Comparison of ENCODE assay signal across 7 cellular contexts in genomic region chr1:204408602-204409001, GRCh38. TPM values are rescaled to one million over a fixed set of nuclear protein-coding genes. Genes with fewer than 3 reads are reported as not detected.
DNase-seq lines count a peak whose midpoint lies in the region; ATAC-seq lines count a peak whose summit lies in the region.

No MANE protein-coding gene starts in this region.

- H3K27me3 Mint-ChIP-seq in stimulated activated naive B cell treated with anti-CD40 and anti-IgM and Interleukin-4, amounts not matched to agents 10 μg/mL and 1 μg/mL and 100 μg/mL, for 72 hours = no peaks in the 10 kb centered on the region

- H3K4me3 ChIP-seq in HUES48 (ENCODE audit: low read depth, low read length) (peak overlapping the region; percentile 95), iPS-20b (ENCODE audit: low read length) (peak overlapping the region; percentile 92)

- no peak for ATAC-seq in activated naive CD4-positive, alpha-beta T cell treated with anti-CD3 and anti-CD28 coated beads, Interleukin-2, amount 50 U/mL, for 72 hours
- no peak for ATAC-seq in stimulated activated naive B cell treated with anti-CD40 and anti-IgM and Interleukin-4, amounts not matched to agents 10 μg/mL and 1 μg/mL and 100 μg/mL, for 72 hours (replicated peaks)
- no peak for ATAC-seq in GM21447 (IDR thresholded peaks at IDR 0.05; ENCODE audit: unreplicated experiment)

- H3K9ac ChIP-seq in HUES48 (ENCODE audit: low read depth, low read length) (peak overlapping the region; percentile 50; the same call in 1 of the 2 replicates), iPS-20b (ENCODE audit: low read depth, low read length) (peak overlapping the region; percentile 96; the same call in 1 of the 2 replicates)

- H3K27ac Mint-ChIP-seq in activated naive CD4-positive, alpha-beta T cell treated with anti-CD3 and anti-CD28 coated beads, Interleukin-2, amount 50 U/mL, for 72 hours = peak overlapping the region; percentile 66 to 98
- peak overlapping the region; percentile 42 for H3K27ac Mint-ChIP-seq in stimulated activated naive B cell treated with anti-CD40 and anti-IgM and Interleukin-4, amounts not matched to agents 10 μg/mL and 1 μg/mL and 100 μg/mL, for 72 hours

- no peak overlapping the region for H3K27ac ChIP-seq in HUES48 (ENCODE audit: low read depth, low read length)
- no peak overlapping the region for H3K27ac ChIP-seq in iPS-20b (ENCODE audit: low read length)

- H3K36me3 ChIP-seq in HUES48 (ENCODE audit: control insufficient read depth, insufficient read depth, low read length) (peaks cover 38% of the 10 kb centered on the region), iPS-20b (ENCODE audit: insufficient read depth, low read depth, low read length) (peaks cover 43% of the 10 kb centered on the region)

- H3K4me1 ChIP-seq in HUES48 (ENCODE audit: control insufficient read depth, insufficient read depth, low read length) = peaks cover 4% of the 10 kb centered on the region; the same call in 1 of the 2 replicates
- peaks cover 2% of the 10 kb centered on the region; the same call in 1 of the 2 replicates for H3K4me1 ChIP-seq in iPS-20b (ENCODE audit: insufficient read depth, low read length)

- H3K36me3 Mint-ChIP-seq in activated naive CD4-positive, alpha-beta T cell treated with anti-CD3 and anti-CD28 coated beads, Interleukin-2, amount 50 U/mL, for 72 hours = peaks cover 43 to 65% of the 10 kb centered on the region in 2 donors
- H3K36me3 Mint-ChIP-seq in stimulated activated naive B cell treated with anti-CD40 and anti-IgM and Interleukin-4, amounts not matched to agents 10 μg/mL and 1 μg/mL and 100 μg/mL, for 72 hours = peaks cover 19 to 40% of the 10 kb centered on the region in 2 donors

- H3K9me3 ChIP-seq in HUES48 (ENCODE audit: control insufficient read depth, insufficient read depth, low read length) (no peaks in the 10 kb centered on the region), iPS-20b (ENCODE audit: insufficient read depth, low read depth, low read length) (no peaks in the 10 kb centered on the region)

- H3K27me3 ChIP-seq in HUES48 (ENCODE audit: control insufficient read depth, insufficient read depth, low read length) (no peaks in the 10 kb centered on the region), iPS-20b (ENCODE audit: insufficient read depth, low read length) (no peaks in the 10 kb centered on the region)

- no peak for DNase-seq in activated naive CD4-positive, alpha-beta T cell treated with anti-CD3 and anti-CD28 coated beads, Interleukin-2, amount 50 U/mL, for 72 hours (ENCODE audit: low spot score in 2 of 2)
- no peak for DNase-seq in stimulated activated naive B cell treated with anti-CD40 and anti-IgM and Interleukin-4, amounts not matched to agents 10 μg/mL and 1 μg/mL and 100 μg/mL, for 72 hours
- DNase-seq in AG08395 (ENCODE audit: low spot score) (no peak), NCI-H1105 treated with DMSO at 0.1 percent for 48 hours (lab: John Stamatoyannopoulos, UW) (no peak)

- H3K4me1 Mint-ChIP-seq in stimulated activated naive B cell treated with anti-CD40 and anti-IgM and Interleukin-4, amounts not matched to agents 10 μg/mL and 1 μg/mL and 100 μg/mL, for 72 hours = peaks cover 9 to 29% of the 10 kb centered on the region in 2 donors

- H3K9me3 Mint-ChIP-seq in activated naive CD4-positive, alpha-beta T cell treated with anti-CD3 and anti-CD28 coated beads, Interleukin-2, amount 50 U/mL, for 72 hours = no peaks in the 10 kb centered on the region
- H3K9me3 Mint-ChIP-seq in stimulated activated naive B cell treated with anti-CD40 and anti-IgM and Interleukin-4, amounts not matched to agents 10 μg/mL and 1 μg/mL and 100 μg/mL, for 72 hours = no peaks in the 10 kb centered on the region

- peak overlapping the region; percentile 95 to 99 for H3K4me3 Mint-ChIP-seq in stimulated activated naive B cell treated with anti-CD40 and anti-IgM and Interleukin-4, amounts not matched to agents 10 μg/mL and 1 μg/mL and 100 μg/mL, for 72 hours

RNA-seq across cellular contexts. Expression of gene PPP1R15B, which starts 3.0 kb away (rescaled TPM):
- total RNA-seq in activated naive CD4-positive, alpha-beta T cell treated with anti-CD3 and anti-CD28 coated beads, Interleukin-2, amount 50 U/mL, for 72 hours = 100 to 1,000 TPM in 1 of 2 donors, 10 to 100 TPM in 1; 54.6 to 138 TPM

RNA-seq across cellular contexts. Expression of gene PLEKHA6, which starts 48.9 kb away (rescaled TPM):
- 1 to 10 TPM; 1.0 to 2.6 TPM for total RNA-seq in activated naive CD4-positive, alpha-beta T cell treated with anti-CD3 and anti-CD28 coated beads, Interleukin-2, amount 50 U/mL, for 72 hours
